1 cellular context compared by ENCODE assay signal in the genomic region with DNA sequence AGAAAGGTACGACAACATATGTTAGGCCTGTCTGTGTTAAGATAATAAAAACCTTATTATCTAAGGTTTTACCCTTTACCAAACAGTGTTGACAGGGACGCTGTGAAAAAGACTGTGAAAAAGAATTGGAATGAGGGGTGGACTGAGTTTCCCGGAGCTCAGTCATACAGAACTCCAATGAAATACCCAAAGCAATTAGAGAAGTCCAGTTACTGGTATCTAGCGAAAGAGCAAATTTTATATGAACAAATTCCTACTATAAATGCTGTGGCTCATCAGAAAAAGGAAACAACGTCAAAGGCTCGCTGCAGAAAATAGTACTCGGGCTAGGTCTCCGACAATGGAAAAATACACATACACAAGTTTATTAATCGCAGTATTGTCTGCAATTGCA.
TF ChIP-seq lines count a peak whose summit lies in the region.

No MANE protein-coding gene starts in this region.

TF ChIP-seq in H1, 55 proteins besides CTCF, POLR2A, EP300 and RAD21 (continued from another document):
- TF ChIP-seq TAF7 (optimal IDR thresholded peaks at IDR 0.05; ENCODE audit: borderline replicate concordance, low read depth, low read length) (no peak), BCL11A (IDR thresholded peaks at IDR 0.05; ENCODE audit: low read depth in 2 of 2, low read length in 2 of 2) (no peak), SP4 (IDR thresholded peaks at IDR 0.05; ENCODE audit: low read length) (no peak), CBX5 (IDR thresholded peaks at IDR 0.05; ENCODE audit: low read depth, low read length) (no peak), CREB1 (IDR thresholded peaks at IDR 0.05) (no peak), BACH1 (IDR thresholded peaks at IDR 0.05; ENCODE audit: low read length) (no peak), MAFK (IDR thresholded peaks at IDR 0.05; ENCODE audit: low read depth, low read length) (no peak), TCF12 (IDR thresholded peaks at IDR 0.05; ENCODE audit: low read depth, low read length) (no peak), CHD2 (IDR thresholded peaks at IDR 0.05; ENCODE audit: low read length) (no peak)
TF ChIP-seq in H1: peak in this region for 0.
